In the genomic region with DNA sequence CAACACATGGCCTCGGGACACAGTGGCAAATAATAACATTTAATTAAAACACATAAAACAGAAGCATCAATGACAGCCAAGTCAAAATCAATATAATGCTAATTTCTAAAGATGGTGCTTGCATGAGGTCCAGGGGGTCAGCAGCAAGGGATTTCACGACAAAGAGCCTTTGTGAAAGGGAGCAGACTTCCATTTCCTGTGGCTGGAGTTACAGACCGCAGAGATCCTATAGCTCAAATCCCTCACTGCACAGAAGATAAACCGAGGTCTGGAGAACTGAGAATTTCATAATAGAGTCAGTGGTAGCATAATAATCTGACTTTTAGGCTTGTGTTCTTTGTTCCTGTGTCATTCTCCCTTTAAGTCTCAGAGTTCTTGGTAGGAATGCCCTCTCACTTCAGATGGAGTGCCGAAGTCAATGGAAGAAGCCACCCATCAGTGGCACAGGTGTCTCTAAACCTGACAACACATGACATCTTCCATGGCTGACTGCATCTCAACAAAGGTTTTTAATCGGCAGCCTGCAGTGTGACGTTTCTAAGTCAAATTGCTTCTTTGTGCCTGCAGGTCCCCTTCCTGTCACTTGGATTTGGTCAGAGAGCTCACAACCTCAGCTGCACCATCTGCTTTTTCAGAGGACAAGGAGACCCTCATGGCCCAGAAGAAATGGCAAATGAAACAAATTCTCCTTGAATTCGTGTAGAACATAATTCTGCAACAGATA, we compare ENCODE assay signal across 2 cellular contexts.
TF ChIP-seq lines count a peak whose summit lies in the region.

No MANE protein-coding gene starts in this region.

TF ChIP-seq in IMR-90, 13 proteins besides CTCF, POLR2A, EP300 and RAD21:
- TF ChIP-seq MAZ (IDR thresholded peaks at IDR 0.05; ENCODE audit: borderline replicate concordance, low read depth, low read length): no peak
- no peak for TF ChIP-seq FOS (IDR thresholded peaks at IDR 0.05; ENCODE audit: low read depth, low read length)
- TF ChIP-seq, protein P1, sequence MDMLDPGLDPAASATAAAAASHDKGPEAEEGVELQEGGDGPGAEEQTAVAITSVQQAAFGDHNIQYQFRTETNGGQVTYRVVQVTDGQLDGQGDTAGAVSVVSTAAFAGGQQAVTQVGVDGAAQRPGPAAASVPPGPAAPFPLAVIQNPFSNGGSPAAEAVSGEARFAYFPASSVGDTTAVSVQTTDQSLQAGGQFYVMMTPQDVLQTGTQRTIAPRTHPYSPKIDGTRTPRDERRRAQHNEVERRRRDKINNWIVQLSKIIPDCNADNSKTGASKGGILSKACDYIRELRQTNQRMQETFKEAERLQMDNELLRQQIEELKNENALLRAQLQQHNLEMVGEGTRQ (IDR thresholded peaks at IDR 0.05; ENCODE audit: low read depth, low read length): no peak
- no peak for TF ChIP-seq RCOR1 (IDR thresholded peaks at IDR 0.05; ENCODE audit: insufficient replicate concordance, low read length)
- no peak for TF ChIP-seq MXI1 (IDR thresholded peaks at IDR 0.05; ENCODE audit: borderline replicate concordance, low read depth, low read length)
- no peak for TF ChIP-seq CEBPB (IDR thresholded peaks at IDR 0.05; ENCODE audit: low read depth, low read length)
- TF ChIP-seq, protein P2, sequence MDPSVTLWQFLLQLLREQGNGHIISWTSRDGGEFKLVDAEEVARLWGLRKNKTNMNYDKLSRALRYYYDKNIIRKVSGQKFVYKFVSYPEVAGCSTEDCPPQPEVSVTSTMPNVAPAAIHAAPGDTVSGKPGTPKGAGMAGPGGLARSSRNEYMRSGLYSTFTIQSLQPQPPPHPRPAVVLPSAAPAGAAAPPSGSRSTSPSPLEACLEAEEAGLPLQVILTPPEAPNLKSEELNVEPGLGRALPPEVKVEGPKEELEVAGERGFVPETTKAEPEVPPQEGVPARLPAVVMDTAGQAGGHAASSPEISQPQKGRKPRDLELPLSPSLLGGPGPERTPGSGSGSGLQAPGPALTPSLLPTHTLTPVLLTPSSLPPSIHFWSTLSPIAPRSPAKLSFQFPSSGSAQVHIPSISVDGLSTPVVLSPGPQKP (IDR thresholded peaks at IDR 0.05; ENCODE audit: borderline replicate concordance, low read depth, low read length): no peak
- no peak for TF ChIP-seq BHLHE40 (IDR thresholded peaks at IDR 0.05; ENCODE audit: low read depth, low read length)
- no peak for TF ChIP-seq SMC3 (IDR thresholded peaks at IDR 0.05; ENCODE audit: low read depth, low read length)
- no peak for TF ChIP-seq NFE2L2 (IDR thresholded peaks at IDR 0.05; ENCODE audit: low read depth, low read length)

TF ChIP-seq in H1, 55 proteins besides CTCF, POLR2A, EP300 and RAD21:
- TF ChIP-seq KDM4A (IDR thresholded peaks at IDR 0.05; ENCODE audit: low read depth, low read length, severe bottlenecking): no peak
- no peak for TF ChIP-seq SAP30 (IDR thresholded peaks at IDR 0.05; ENCODE audit: insufficient read depth, insufficient replicate concordance, low read length)
- TF ChIP-seq, protein P3, sequence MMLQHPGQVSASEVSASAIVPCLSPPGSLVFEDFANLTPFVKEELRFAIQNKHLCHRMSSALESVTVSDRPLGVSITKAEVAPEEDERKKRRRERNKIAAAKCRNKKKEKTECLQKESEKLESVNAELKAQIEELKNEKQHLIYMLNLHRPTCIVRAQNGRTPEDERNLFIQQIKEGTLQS (IDR thresholded peaks at IDR 0.05; ENCODE audit: insufficient read depth, low read depth, low read length): no peak
- TF ChIP-seq JUND (IDR thresholded peaks at IDR 0.05; ENCODE audit: low read length): no peak
- TF ChIP-seq SP1 (IDR thresholded peaks at IDR 0.05; ENCODE audit: low read depth, low read length): no peak
- no peak for TF ChIP-seq PHF8 (conservative IDR thresholded peaks at IDR 0.05; ENCODE audit: low read depth, low read length)
- TF ChIP-seq, protein P4, sequence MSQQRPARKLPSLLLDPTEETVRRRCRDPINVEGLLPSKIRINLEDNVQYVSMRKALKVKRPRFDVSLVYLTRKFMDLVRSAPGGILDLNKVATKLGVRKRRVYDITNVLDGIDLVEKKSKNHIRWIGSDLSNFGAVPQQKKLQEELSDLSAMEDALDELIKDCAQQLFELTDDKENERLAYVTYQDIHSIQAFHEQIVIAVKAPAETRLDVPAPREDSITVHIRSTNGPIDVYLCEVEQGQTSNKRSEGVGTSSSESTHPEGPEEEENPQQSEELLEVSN (IDR thresholded peaks at IDR 0.05): no peak
- TF ChIP-seq CBX5 (IDR thresholded peaks at IDR 0.05; ENCODE audit: low read depth, low read length): no peak
- TF ChIP-seq POLR2AphosphoS5 (IDR thresholded peaks at IDR 0.05; ENCODE audit: low read depth, low read length): no peak
- TF ChIP-seq POU5F1 (IDR thresholded peaks at IDR 0.05; ENCODE audit: low read depth, low read length): no peak
- no peak for TF ChIP-seq TBP (IDR thresholded peaks at IDR 0.05; ENCODE audit: low read depth, low read length)
- no peak for TF ChIP-seq TCF12 (IDR thresholded peaks at IDR 0.05; ENCODE audit: low read depth, low read length)
- no peak for TF ChIP-seq BCL11A (IDR thresholded peaks at IDR 0.05; ENCODE audit: low read depth in 2 of 2, low read length in 2 of 2)
- no peak for TF ChIP-seq BRCA1 (IDR thresholded peaks at IDR 0.05; ENCODE audit: low read depth, low read length)
- no peak for TF ChIP-seq JUN (IDR thresholded peaks at IDR 0.05; ENCODE audit: low read depth, low read length)
- TF ChIP-seq, protein P5, sequence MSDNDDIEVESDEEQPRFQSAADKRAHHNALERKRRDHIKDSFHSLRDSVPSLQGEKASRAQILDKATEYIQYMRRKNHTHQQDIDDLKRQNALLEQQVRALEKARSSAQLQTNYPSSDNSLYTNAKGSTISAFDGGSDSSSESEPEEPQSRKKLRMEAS (IDR thresholded peaks at IDR 0.05): no peak
- no peak for TF ChIP-seq HDAC6 (IDR thresholded peaks at IDR 0.05; ENCODE audit: low read depth, low read length)
- no peak for TF ChIP-seq ZNF274 (IDR thresholded peaks at IDR 0.05; ENCODE audit: borderline replicate concordance, extremely low read depth, low read length)
